ENCODE assay signal across 8 cellular contexts in genomic region chr2:61016392-61017002, GRCh38. TPM values are rescaled to one million over a fixed set of nuclear protein-coding genes. Genes with fewer than 3 reads are reported as not detected.
DNase-seq lines count a peak whose midpoint lies in the region; ATAC-seq lines count a peak whose summit lies in the region.

No MANE protein-coding gene starts in this region.

- H3K9me3 Mint-ChIP-seq in activated CD4-positive, alpha-beta T cell treated with anti-CD3 and anti-CD28 coated beads, Interleukin-2, amount 10 ng/mL, durations not matched to agents 24 days and 14 days, result no peaks in the 10 kb centered on the region

- peak overlapping the region; percentile 77 for H3K4me3 ChIP-seq in iPS DF 6.9 (ENCODE audit: low read length)

- H3K27ac Mint-ChIP-seq in activated CD4-positive, alpha-beta T cell treated with anti-CD3 and anti-CD28 coated beads, Interleukin-2, amount 10 ng/mL, durations not matched to agents 24 days and 14 days, result peak overlapping the region; percentile 99

- H3K27me3 Mint-ChIP-seq in activated CD4-positive, alpha-beta T cell treated with anti-CD3 and anti-CD28 coated beads, Interleukin-2, amount 10 ng/mL, durations not matched to agents 24 days and 14 days, result no peaks in the 10 kb centered on the region

- DNase-seq in activated CD4-positive, alpha-beta T cell treated with anti-CD3 and anti-CD28 coated beads, Interleukin-2, amount 10 ng/mL, durations not matched to agents 24 days and 14 days, result no peak
- no peak for DNase-seq in activated CD4-positive, alpha-beta T cell treated with anti-CD3 and anti-CD28 coated beads for 1 hour
- DNase-seq in activated CD8-positive, alpha-beta memory T cell treated with anti-CD3 and anti-CD28 coated beads, Interleukin-2, amount 50 U/mL, for 48 hours, result peak; percentile 71
- DNase-seq in iPS DF 6.9 (ENCODE audit: low read depth, low spot score), result no peak
- DNase-seq in stimulated activated CD4-positive, alpha-beta T cell treated with anti-CD3 and anti-CD28 coated beads, Interleukin-12 subunit alpha, Interleukin-12 subunit beta, amount 100 ng/mL, for 48 hours (ENCODE audit: low read depth in 2 of 3, low spot score in 1 of 3), result peak; percentile 39 to 56 (median 52)
- no peak for DNase-seq in COR-L47 (lab: John Stamatoyannopoulos, UW)
- no peak for DNase-seq in MV-4-11 (lab: John Stamatoyannopoulos, UW)

- no CpG with 5 or more reads among the region's 16 CpGs for WGBS in iPS DF 6.9 (ENCODE audit: insufficient coverage, insufficient read length)

- peaks cover 12% of the 10 kb centered on the region for H3K36me3 Mint-ChIP-seq in activated CD4-positive, alpha-beta T cell treated with anti-CD3 and anti-CD28 coated beads, Interleukin-2, amount 10 ng/mL, durations not matched to agents 24 days and 14 days (ENCODE audit: low read depth)

- ATAC-seq in HG02981 (IDR thresholded peaks at IDR 0.05; ENCODE audit: unreplicated experiment), result peak; percentile 18

- peak overlapping the region; percentile 99 for H3K4me3 Mint-ChIP-seq in activated CD4-positive, alpha-beta T cell treated with anti-CD3 and anti-CD28 coated beads, Interleukin-2, amount 10 ng/mL, durations not matched to agents 24 days and 14 days

- H3K4me1 ChIP-seq in iPS DF 6.9 (ENCODE audit: control insufficient read depth, insufficient read depth, low read length), result no peaks in the 10 kb centered on the region

- H3K9me3 ChIP-seq in iPS DF 6.9 (ENCODE audit: control insufficient read depth, insufficient read depth, low read length), result no peaks in the 10 kb centered on the region

- no peaks in the 10 kb centered on the region for H3K36me3 ChIP-seq in iPS DF 6.9 (ENCODE audit: control insufficient read depth, insufficient read depth, low read length)

- no peaks in the 10 kb centered on the region for H3K27me3 ChIP-seq in iPS DF 6.9 (ENCODE audit: control insufficient read depth, insufficient read depth, low read length)

- peaks cover 32% of the 10 kb centered on the region for H3K4me1 Mint-ChIP-seq in activated CD4-positive, alpha-beta T cell treated with anti-CD3 and anti-CD28 coated beads, Interleukin-2, amount 10 ng/mL, durations not matched to agents 24 days and 14 days

- H3K27ac ChIP-seq in iPS DF 6.9 (ENCODE audit: low read length), result peak overlapping the region; percentile 28

- intact Hi-C loops in activated CD4-positive, alpha-beta T cell treated with anti-CD3 and anti-CD28 coated beads, Interleukin-2, amount 10 ng/mL, durations not matched to agents 24 days and 14 days (cut with micrococcal nuclease), result loop anchor here (1.0 to 10.0 kb wide), 11 partner anchors 40 to 1288 kb away; partner anchors contain the start of genes PAPOLG, SANBR and XPO1

RNA-seq across cellular contexts. Expression of gene PEX13, which starts 1.0 kb away (rescaled TPM):
- 18.8 and 19.7 TPM in 2 replicates for total RNA-seq in activated CD4-positive, alpha-beta T cell treated with anti-CD3 and anti-CD28 coated beads, Interleukin-2, amount 10 ng/mL, durations not matched to agents 24 days and 14 days

RNA-seq across cellular contexts. Expression of gene PUS10, which starts 1.6 kb away (rescaled TPM):
- 7.8 and 8.4 TPM in 2 replicates for total RNA-seq in activated CD4-positive, alpha-beta T cell treated with anti-CD3 and anti-CD28 coated beads, Interleukin-2, amount 10 ng/mL, durations not matched to agents 24 days and 14 days

RNA-seq across cellular contexts. Expression of gene SANBR, which starts 49.2 kb away (rescaled TPM):
- total RNA-seq in activated CD4-positive, alpha-beta T cell treated with anti-CD3 and anti-CD28 coated beads, Interleukin-2, amount 10 ng/mL, durations not matched to agents 24 days and 14 days, result 3.1 and 3.4 TPM in 2 replicates

Comparison
In these comparisons a context has a peak if more than half of its experiments do, and no peak if none do; other contexts are left out.
1. DNase-seq: peak in activated CD8-positive, alpha-beta memory T cell treated with anti-CD3 and anti-CD28 coated beads, Interleukin-2, amount 50 U/mL, for 48 hours (single experiment) and stimulated activated CD4-positive, alpha-beta T cell treated with anti-CD3 and anti-CD28 coated beads, Interleukin-12 subunit alpha, Interleukin-12 subunit beta, amount 100 ng/mL, for 48 hours (3 of 3); none in activated CD4-positive, alpha-beta T cell treated with anti-CD3 and anti-CD28 coated beads, Interleukin-2, amount 10 ng/mL, durations not matched to agents 24 days and 14 days (single experiment), activated CD4-positive, alpha-beta T cell treated with anti-CD3 and anti-CD28 coated beads for 1 hour (single experiment), iPS DF 6.9 (single experiment), COR-L47 (single experiment) and MV-4-11 (single experiment).